7 cellular contexts compared by ENCODE assay signal in genomic region chr12:9364224-9365176, GRCh38.
DNase-seq lines count a peak whose midpoint lies in the region; ATAC-seq and TF ChIP-seq lines count a peak whose summit lies in the region.

No MANE protein-coding gene starts in this region.

- intact Hi-C loops in mammary epithelial cell (cut with micrococcal nuclease) = loop anchor here (2.0 kb wide), 2 partner anchors 18 to 34 kb away; no protein-coding TSS in a partner anchor
- intact Hi-C loops in Caco-2 (cut with micrococcal nuclease; ENCODE audit: unreplicated experiment) = no loop called here

- TF ChIP-seq CTCF in mammary epithelial cell (conservative IDR thresholded peaks at IDR 0.05 in 1 of 2, IDR thresholded peaks at IDR 0.05 in 1 of 2; ENCODE audit: extremely low read depth in 1 of 2, insufficient read depth in 1 of 2, low read depth in 1 of 2, low read length in 2 of 2) (no peak), nephron progenitor cell (IDR thresholded peaks at IDR 0.05) (no peak), Caco-2 (IDR thresholded peaks at IDR 0.05; ENCODE audit: insufficient read depth in 1 of 2, low read depth in 1 of 2, low read length in 1 of 2, severe bottlenecking in 1 of 2, unreplicated experiment in 1 of 2) (no peak)

- H3K36me3 ChIP-seq in mammary epithelial cell (ENCODE audit: insufficient read depth, low read length) (no peaks in the 10 kb centered on the region), Caco-2 (ENCODE audit: control insufficient read depth, insufficient read depth, low read length) (no peaks in the 10 kb centered on the region)

- peak overlapping the region; percentile 6 to 22 (median 21) for H3K4me3 ChIP-seq in mammary epithelial cell (replicated peaks in 1 of 3; ENCODE audit: insufficient read depth in 1 of 3, low read depth in 2 of 3, low read length in 3 of 3)
- no peak overlapping the region for H3K4me3 ChIP-seq in Caco-2 (ENCODE audit: low read depth, low read length)

- WGBS in mammary epithelial cell (ENCODE audit: low coverage, missing lambda C conversion rate) = 22% methylated on average over 13 of the region's 13 CpGs

- H3K9me3 Mint-ChIP-seq in nephron progenitor cell (no peaks in the 10 kb centered on the region), Caco-2 (ENCODE audit: unreplicated experiment) (no peaks in the 10 kb centered on the region)

- POLR2A ChIA-PET in Caco-2 (lab: Charles Lee) = no interaction called here

- H2AFZ ChIP-seq in mammary epithelial cell (ENCODE audit: low read depth, low read length) = peak overlapping the region; percentile 89

- peaks cover 8% of the 10 kb centered on the region for H3K36me3 Mint-ChIP-seq in nephron progenitor cell (ENCODE audit: low read depth)
- no peaks in the 10 kb centered on the region for H3K36me3 Mint-ChIP-seq in Caco-2 (ENCODE audit: insufficient read depth, unreplicated experiment)

- peak overlapping the region; percentile 98 for H3K27ac ChIP-seq in mammary epithelial cell (ENCODE audit: insufficient read depth, low read depth, low read length)

- peak; percentile 59 for DNase-seq in NOMO-1 treated with dmso at 0.1 percent for 144 hours (lab: John Stamatoyannopoulos, UW; ENCODE audit: unreplicated experiment)
- DNase-seq in mammary epithelial cell = peak; percentile 99
- DNase-seq in nephron progenitor cell = peak; percentile 33
- no peak for DNase-seq in Caco-2
- DNase-seq in DMS53 treated with DMSO at 0.1 percent for 48 hours (lab: John Stamatoyannopoulos, UW; ENCODE audit: unreplicated experiment) = no peak

- H3K27ac Mint-ChIP-seq in nephron progenitor cell = no peak overlapping the region
- no peak overlapping the region for H3K27ac Mint-ChIP-seq in Caco-2 (ENCODE audit: unreplicated experiment)

- in situ Hi-C loops in mammary epithelial cell (cut with MboI; ENCODE audit: low sequenced_read_pairs in 2 of 2) = no loop called here

- ATAC-seq in GM18868 (IDR thresholded peaks at IDR 0.05; ENCODE audit: unreplicated experiment) (peak; percentile 88), HG02678 (IDR thresholded peaks at IDR 0.05; ENCODE audit: unreplicated experiment) (peak; percentile 88)

- H3K79me2 ChIP-seq in mammary epithelial cell (ENCODE audit: insufficient read depth, low read length) = no peaks in the 10 kb centered on the region

- H3K4me1 ChIP-seq in mammary epithelial cell (ENCODE audit: insufficient read depth, low read length) (peaks cover 36% of the 10 kb centered on the region), Caco-2 (no peaks in the 10 kb centered on the region)

- H3K4me2 ChIP-seq in mammary epithelial cell (ENCODE audit: insufficient read depth, low read depth, low read length) = peak overlapping the region; percentile 75

- H3K27me3 Mint-ChIP-seq in nephron progenitor cell (ENCODE audit: low read depth, poor library complexity) (no peaks in the 10 kb centered on the region), Caco-2 (ENCODE audit: insufficient read depth, unreplicated experiment) (peaks cover 22% of the 10 kb centered on the region)

- TSS peak; percentile 99 for BruUV-seq in mammary epithelial cell (replicated peaks; lab: Mats Ljungman, UMichigan)
- no TSS peak for BruUV-seq in Caco-2 (replicated peaks; lab: Mats Ljungman, UMichigan)

- no peaks in the 10 kb centered on the region for H4K20me1 ChIP-seq in mammary epithelial cell (ENCODE audit: insufficient read depth, low read length)

- dilution Hi-C loops in mammary epithelial cell (cut with HindIII; ENCODE audit: low sequenced_read_pairs) = no loop called here

- peak overlapping the region; percentile 92 for H3K9ac ChIP-seq in mammary epithelial cell (ENCODE audit: insufficient read depth, low read length)

- no peaks in the 10 kb centered on the region for H3K27me3 ChIP-seq in mammary epithelial cell (ENCODE audit: insufficient read depth, low read length)
- no peaks in the 10 kb centered on the region for H3K27me3 ChIP-seq in Caco-2 (replicated peaks; ENCODE audit: control insufficient read depth, insufficient read depth, low read length)

- H3K4me1 Mint-ChIP-seq in nephron progenitor cell = peaks cover 35% of the 10 kb centered on the region
- H3K4me1 Mint-ChIP-seq in Caco-2 (ENCODE audit: low read depth, unreplicated experiment) = no peaks in the 10 kb centered on the region

- CTCF ChIA-PET in mammary epithelial cell (lab: Charles Lee; ENCODE audit: low non-redundant PET) = interaction anchor here (0.8 kb wide), 1 partner anchor 33 kb away, joined by 3 read pairs; no protein-coding TSS in a partner anchor
- CTCF ChIA-PET in Caco-2 (lab: Charles Lee) = no interaction called here

- H3K4me3 Mint-ChIP-seq in nephron progenitor cell (no peak overlapping the region), Caco-2 (ENCODE audit: unreplicated experiment) (no peak overlapping the region)

- H3K9me3 ChIP-seq in mammary epithelial cell (replicated peaks; ENCODE audit: insufficient read depth, low read length) (no peaks in the 10 kb centered on the region), Caco-2 (no peaks in the 10 kb centered on the region)

Comparison
In these comparisons a context has a peak if more than half of its experiments do, and no peak if none do; other contexts are left out.
1. DNase-seq: peak in NOMO-1 treated with dmso at 0.1 percent for 144 hours (single experiment), mammary epithelial cell (single experiment) and nephron progenitor cell (single experiment); none in Caco-2 (0 of 2) and DMS53 treated with DMSO at 0.1 percent for 48 hours (single experiment).